25 cellular contexts compared by ENCODE assay signal in the genomic region with DNA sequence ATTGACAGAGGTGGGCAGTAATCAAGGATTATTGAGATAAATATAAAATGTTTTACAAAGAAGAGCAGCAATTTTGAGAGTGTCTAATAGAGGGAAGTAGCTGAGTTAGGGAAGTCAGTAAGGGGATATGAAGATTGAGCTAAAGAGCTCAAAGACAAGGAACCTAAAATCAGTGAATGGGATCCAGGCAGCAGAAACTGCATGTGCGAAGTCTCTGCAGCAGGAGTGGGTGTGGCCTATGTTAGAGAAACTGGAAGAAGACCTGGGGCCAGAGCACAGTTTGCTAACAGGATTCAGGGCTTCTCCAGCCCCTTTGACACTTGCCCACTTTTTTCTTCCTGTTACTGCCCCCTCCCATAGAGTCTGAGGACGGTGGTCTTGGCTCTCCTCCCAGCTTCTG. TPM values are rescaled to one million over a fixed set of nuclear protein-coding genes. Genes with fewer than 3 reads are reported as not detected.
DNase-seq lines count a peak whose midpoint lies in the region; ATAC-seq and TF ChIP-seq lines count a peak whose summit lies in the region.
"Had no signal": no experiment of that assay in that cellular context is flagged by ENCODE, and none has a peak within 500 bp of the region (broad histone marks: within the 10 kb centered on the region; RNA-seq: fewer than 3 reads in every experiment).

No MANE protein-coding gene starts in this region.

- H3K27ac Mint-ChIP-seq in activated CD4-positive, alpha-beta T cell treated with anti-CD3 and anti-CD28 coated beads, Interleukin-2, amount 10 ng/mL, durations not matched to agents 7 days and 5 days = no peak overlapping the region
- H3K27ac Mint-ChIP-seq: activated naive CD4-positive, alpha-beta T cell treated with anti-CD3 and anti-CD28 coated beads, Interleukin-2, amount 10 ng/mL, durations not matched to agents 7 days and 5 days; endodermal cell; HFFc6; T-cell had no signal

- H3K27me3 ChIP-seq in left lung (no peaks in the 10 kb centered on the region), upper lobe of right lung (no peaks in the 10 kb centered on the region)
- H3K27me3 ChIP-seq: colonic mucosa had no signal

- intact Hi-C loops in left lung (cut with DNase I) = no loop called here
- intact Hi-C loops in upper lobe of right lung (cut with DNase I) = no loop called here

- DNase-seq in SKM-1 treated with dmso at 0.1 percent for 144 hours (lab: John Stamatoyannopoulos, UW; ENCODE audit: unreplicated experiment) (peak; percentile 39), SKM-1 (lab: John Stamatoyannopoulos, UW; ENCODE audit: unreplicated experiment) (no peak), OCI-M1 (lab: John Stamatoyannopoulos, UW) (peak; percentile 60), left lung (no peak), upper lobe of right lung (no peak), NCI-H526 (lab: John Stamatoyannopoulos, UW) (no peak)
- no peak for DNase-seq in activated CD4-positive, alpha-beta T cell treated with anti-CD3 and anti-CD28 coated beads, Interleukin-2, amount 10 ng/mL, durations not matched to agents 7 days and 5 days
- DNase-seq: activated CD4-positive, alpha-beta T cell treated with anti-CD3 and anti-CD28 coated beads for 4 hours; activated naive CD4-positive, alpha-beta T cell treated with anti-CD3 and anti-CD28 coated beads, Interleukin-2, amount 10 ng/mL, durations not matched to agents 7 days and 5 days; CD8-positive, alpha-beta memory T cell; colonic mucosa; DMS153; endodermal cell; esophagus squamous epithelium; HFFc6; MM.1S; NCI-H1694; NCI-H2171; NCI-H524 treated with DMSO at 0.1 percent for 48 hours; psoas muscle; T-cell; trophoblast cell had no signal

- H3K4me1 Mint-ChIP-seq in activated CD4-positive, alpha-beta T cell treated with anti-CD3 and anti-CD28 coated beads, Interleukin-2, amount 10 ng/mL, durations not matched to agents 7 days and 5 days = peaks cover 6% of the 10 kb centered on the region
- H3K4me1 Mint-ChIP-seq: CD8-positive, alpha-beta memory T cell had no signal

- no peak overlapping the region for H3K4me3 Mint-ChIP-seq in activated CD4-positive, alpha-beta T cell treated with anti-CD3 and anti-CD28 coated beads, Interleukin-2, amount 10 ng/mL, durations not matched to agents 7 days and 5 days
- H3K4me3 Mint-ChIP-seq: activated naive CD4-positive, alpha-beta T cell treated with anti-CD3 and anti-CD28 coated beads, Interleukin-2, amount 10 ng/mL, durations not matched to agents 7 days and 5 days; CD8-positive, alpha-beta memory T cell; endodermal cell; HFFc6; T-cell had no signal

- POLR2A ChIA-PET in activated CD4-positive, alpha-beta T cell treated with anti-CD3 and anti-CD28 coated beads, Interleukin-2, amount 10 ng/mL, durations not matched to agents 7 days and 5 days (lab: Charles Lee) = no interaction called here

- TF ChIP-seq CTCF in left lung (IDR thresholded peaks at IDR 0.05) = no peak
- TF ChIP-seq CTCF in upper lobe of right lung (IDR thresholded peaks at IDR 0.05) = no peak

- peaks cover 0 to 7% of the 10 kb centered on the region in 2 donors for H3K4me1 ChIP-seq in left lung
- H3K4me1 ChIP-seq in upper lobe of right lung = no peaks in the 10 kb centered on the region
- H3K4me1 ChIP-seq: colonic mucosa, esophagus squamous epithelium, gastroesophageal sphincter, psoas muscle had no signal

- ATAC-seq in left lung (peak; percentile 69), upper lobe of right lung (peak; percentile 84), GM19328 (IDR thresholded peaks at IDR 0.05; ENCODE audit: unreplicated experiment) (no peak)
- ATAC-seq: gastroesophageal sphincter, psoas muscle, T-cell had no signal

- H3K36me3 ChIP-seq in left lung (no peaks in the 10 kb centered on the region), upper lobe of right lung (no peaks in the 10 kb centered on the region)
- H3K36me3 ChIP-seq: colonic mucosa, esophagus squamous epithelium, gastroesophageal sphincter had no signal

- H3K9me3 Mint-ChIP-seq in activated CD4-positive, alpha-beta T cell treated with anti-CD3 and anti-CD28 coated beads, Interleukin-2, amount 10 ng/mL, durations not matched to agents 7 days and 5 days = no peaks in the 10 kb centered on the region
- H3K9me3 Mint-ChIP-seq: activated naive CD4-positive, alpha-beta T cell treated with anti-CD3 and anti-CD28 coated beads, Interleukin-2, amount 10 ng/mL, durations not matched to agents 7 days and 5 days; CD8-positive, alpha-beta memory T cell; HFFc6; T-cell had no signal

- no peak overlapping the region for H3K27ac ChIP-seq in left lung
- no peak overlapping the region for H3K27ac ChIP-seq in upper lobe of right lung
- H3K27ac ChIP-seq: colonic mucosa, esophagus squamous epithelium, gastroesophageal sphincter, psoas muscle had no signal

- H3K36me3 Mint-ChIP-seq in activated CD4-positive, alpha-beta T cell treated with anti-CD3 and anti-CD28 coated beads, Interleukin-2, amount 10 ng/mL, durations not matched to agents 7 days and 5 days (ENCODE audit: low read depth) = no peaks in the 10 kb centered on the region
- H3K36me3 Mint-ChIP-seq: activated naive CD4-positive, alpha-beta T cell treated with anti-CD3 and anti-CD28 coated beads, Interleukin-2, amount 10 ng/mL, durations not matched to agents 7 days and 5 days; CD8-positive, alpha-beta memory T cell; T-cell had no signal

- H3K4me3 ChIP-seq in left lung = no peak overlapping the region
- H3K4me3 ChIP-seq in upper lobe of right lung = no peak overlapping the region
- H3K4me3 ChIP-seq: colonic mucosa, esophagus squamous epithelium, gastroesophageal sphincter, psoas muscle had no signal

- peaks cover 6% of the 10 kb centered on the region for H3K27me3 Mint-ChIP-seq in activated CD4-positive, alpha-beta T cell treated with anti-CD3 and anti-CD28 coated beads, Interleukin-2, amount 10 ng/mL, durations not matched to agents 7 days and 5 days
- H3K27me3 Mint-ChIP-seq: T-cell had no signal

- CTCF ChIA-PET in activated CD4-positive, alpha-beta T cell treated with anti-CD3 and anti-CD28 coated beads, Interleukin-2, amount 10 ng/mL, durations not matched to agents 7 days and 5 days (lab: Charles Lee) = interaction anchor here (0.8 to 3.6 kb wide), 3 partner anchors 10 to 1125 kb away, joined by 3 to 28 read pairs (median 3); no protein-coding TSS in a partner anchor

- H3K9me3 ChIP-seq in left lung (no peaks in the 10 kb centered on the region), upper lobe of right lung (no peaks in the 10 kb centered on the region)
- H3K9me3 ChIP-seq: colonic mucosa, esophagus squamous epithelium, psoas muscle had no signal

RNA-seq across cellular contexts. Expression of gene PLXNC1, which starts 36.3 kb away (rescaled TPM):
- total RNA-seq in left lung (10 to 100 TPM; 14.5 to 55.9 TPM), upper lobe of right lung (15.7 TPM)
- 10 to 100 TPM; 27.4 to 29.7 TPM for total RNA-seq in activated CD4-positive, alpha-beta T cell treated with anti-CD3 and anti-CD28 coated beads, Interleukin-2, amount 10 ng/mL, durations not matched to agents 7 days and 5 days
- total RNA-seq: G401 had no signal

Comparison
In these comparisons a context has a peak if more than half of its experiments do, and no peak if none do; other contexts are left out.
1. DNase-seq: peak in SKM-1 treated with dmso at 0.1 percent for 144 hours (single experiment) and OCI-M1 (single experiment); none in SKM-1 (single experiment), left lung (0 of 2), upper lobe of right lung (single experiment), activated CD4-positive, alpha-beta T cell treated with anti-CD3 and anti-CD28 coated beads, Interleukin-2, amount 10 ng/mL, durations not matched to agents 7 days and 5 days (single experiment) and NCI-H526 (0 of 2).